10 cellular contexts compared by ENCODE assay signal in genomic region chr18:34352385-34353163, GRCh38.
DNase-seq lines count a peak whose midpoint lies in the region; ATAC-seq and TF ChIP-seq lines count a peak whose summit lies in the region.
"Had no signal": no experiment of that assay in that cellular context is flagged by ENCODE, and none has a peak within 500 bp of the region (broad histone marks: within the 10 kb centered on the region; RNA-seq: fewer than 3 reads in every experiment).

No MANE protein-coding gene starts in this region.

- in situ Hi-C loops in IMR-90 (cut with MboI; ENCODE audit: low sequenced_read_pairs), result no loop called here

- TF ChIP-seq POLR2A in IMR-90 (IDR thresholded peaks at IDR 0.05; ENCODE audit: low read depth, low read length), result no peak

- POLR2A ChIA-PET in IMR-90 (lab: Charles Lee; ENCODE audit: unreplicated experiment), result no interaction called here

- H2AK9ac ChIP-seq in IMR-90 (replicated peaks; ENCODE audit: low read depth, low read length, poor library complexity), result no peak overlapping the region

- no peak overlapping the region for H3K18ac ChIP-seq in IMR-90 (ENCODE audit: low read depth, low read length)

- intact Hi-C loops in IMR-90 (cut with micrococcal nuclease), result loop anchor here (5.0 kb wide), 1 partner anchor 435 kb away; no protein-coding TSS in a partner anchor
- intact Hi-C loops in psoas muscle (cut with DNase I), result loop anchor here in 1 of 2 donors (10.0 kb wide), 1 partner anchor 122 kb away; no protein-coding TSS in a partner anchor

- H2BK20ac ChIP-seq in IMR-90 (ENCODE audit: low read depth, low read length), result no peak overlapping the region

- no peak overlapping the region for H2BK5ac ChIP-seq in IMR-90 (ENCODE audit: low read depth, low read length, poor library complexity, severe bottlenecking)

- DNase-seq in IMR-90 (no peak), NCI-H345 (lab: John Stamatoyannopoulos, UW) (peak; percentile 91), psoas muscle (no peak), activated gamma-delta T cell treated with Interleukin-2 at 50 U/mL for 16 hours (no peak)
- DNase-seq: activated CD8-positive, alpha-beta T cell treated with anti-CD3 and anti-CD28 coated beads, Interleukin-2, amount 10 ng/mL, durations not matched to agents 7 days and 5 days; occipital lobe had no signal

- no peak for TF ChIP-seq RAD21 in IMR-90 (IDR thresholded peaks at IDR 0.05; ENCODE audit: low read length)

- no peak overlapping the region for H3K56ac ChIP-seq in IMR-90 (ENCODE audit: extremely low read depth, insufficient read depth, low read length)

- no peak overlapping the region for H3K4ac ChIP-seq in IMR-90 (ENCODE audit: low read depth, low read length)

- H3K36me3 ChIP-seq in IMR-90 (ENCODE audit: control insufficient read depth, insufficient read depth, low read length) (no peaks in the 10 kb centered on the region), endocrine pancreas (ENCODE audit: control insufficient read depth, insufficient read depth, low read length) (no peaks in the 10 kb centered on the region), psoas muscle (ENCODE audit: insufficient read depth in 1 of 2, low read depth in 1 of 2) (no peaks in the 10 kb centered on the region)
- H3K36me3 ChIP-seq: cardiac muscle cell had no signal

- no peak overlapping the region for H3K23ac ChIP-seq in IMR-90 (ENCODE audit: low read depth, low read length)

- no peak overlapping the region for H2AFZ ChIP-seq in IMR-90 (replicated peaks; ENCODE audit: low read length, poor library complexity)

- no peak overlapping the region for H2AK5ac ChIP-seq in IMR-90 (ENCODE audit: low read depth, low read length)

- no peak overlapping the region for H3K4me2 ChIP-seq in IMR-90 (ENCODE audit: low read depth, low read length)

- no TSS peak for BruUV-seq in IMR-90 (replicated peaks; lab: Mats Ljungman, UMichigan)

- H3K14ac ChIP-seq in IMR-90 (replicated peaks; ENCODE audit: low read depth, low read length), result no peak overlapping the region

- no peaks in the 10 kb centered on the region for H3K79me1 ChIP-seq in IMR-90 (ENCODE audit: low read depth in 1 of 2, low read length in 2 of 2)

- H3K9ac ChIP-seq in IMR-90 (ENCODE audit: low read depth, low read length) (no peak overlapping the region), endocrine pancreas (ENCODE audit: control insufficient read depth, insufficient read depth, low read length) (no peak overlapping the region)

- no peak overlapping the region for H4K5ac ChIP-seq in IMR-90 (ENCODE audit: low read depth, low read length)

- H4K20me1 ChIP-seq in IMR-90 (ENCODE audit: insufficient read depth, low read length), result no peaks in the 10 kb centered on the region

- no peaks in the 10 kb centered on the region for H3K9me3 ChIP-seq in IMR-90 (ENCODE audit: control insufficient read depth, insufficient read depth, low read length)
- no peaks in the 10 kb centered on the region for H3K9me3 ChIP-seq in endocrine pancreas (ENCODE audit: control insufficient read depth, low read length)
- peaks cover 3% of the 10 kb centered on the region for H3K9me3 ChIP-seq in psoas muscle

- CTCF ChIA-PET in IMR-90 (lab: Yijun Ruan, JAX), result interaction anchor here (0.6 kb wide), 2 partner anchors 91 to 306 kb away, joined by 3 read pairs; no protein-coding TSS in a partner anchor

- H3K27me3 ChIP-seq in IMR-90 (ENCODE audit: control insufficient read depth, insufficient read depth, low read length) (no peaks in the 10 kb centered on the region), endocrine pancreas (ENCODE audit: control insufficient read depth, insufficient read depth, low read length) (no peaks in the 10 kb centered on the region), psoas muscle (ENCODE audit: insufficient read depth in 3 of 3, low read length in 2 of 3) (no peaks in the 10 kb centered on the region)
- H3K27me3 ChIP-seq: cardiac muscle cell had no signal

- no peak overlapping the region for H4K8ac ChIP-seq in IMR-90 (ENCODE audit: low read depth in 2 of 2, low read length in 2 of 2)

- TF ChIP-seq CTCF in IMR-90 (conservative IDR thresholded peaks at IDR 0.05; ENCODE audit: low read depth, low read length) (0 out of 2 replicates have a peak, but pooled peaks have one; percentile 8), psoas muscle (IDR thresholded peaks at IDR 0.05) (peak; percentile 31)

- no CpG with 5 or more reads among the region's 1 CpG for WGBS in IMR-90 (ENCODE audit: extremely low coverage in 2 of 2, insufficient read length in 1 of 2), 2 experiments
- 63 to 73% (median 68%) methylated on average over 1 of the region's 1 CpG for WGBS in psoas muscle, 3 donors

- no peak overlapping the region for H3K27ac ChIP-seq in IMR-90 (ENCODE audit: insufficient read depth, low read length)
- no peak overlapping the region for H3K27ac ChIP-seq in psoas muscle
- H3K27ac ChIP-seq: cardiac muscle cell had no signal

- H3K4me3 ChIP-seq in IMR-90 (ENCODE audit: insufficient read depth, low read depth, low read length) (no peak overlapping the region), endocrine pancreas (ENCODE audit: control insufficient read depth, insufficient read depth, low read length) (peak overlapping the region; percentile 26), psoas muscle (no peak overlapping the region)
- H3K4me3 ChIP-seq: cardiac muscle cell had no signal

- H3K4me1 ChIP-seq in IMR-90 (ENCODE audit: control insufficient read depth, insufficient read depth, low read length) (no peaks in the 10 kb centered on the region), endocrine pancreas (ENCODE audit: control insufficient read depth, insufficient read depth, low read length) (peaks cover 12% of the 10 kb centered on the region), psoas muscle (no peaks in the 10 kb centered on the region)

- H2BK15ac ChIP-seq in IMR-90 (ENCODE audit: low read depth, low read length), result no peak overlapping the region

- ATAC-seq in IMR-90 (ENCODE audit: low read depth) (no peak), psoas muscle (no peak), HG03280 (IDR thresholded peaks at IDR 0.05; ENCODE audit: unreplicated experiment) (no peak), HG02981 (IDR thresholded peaks at IDR 0.05; ENCODE audit: unreplicated experiment) (no peak)
- ATAC-seq: activated CD8-positive, alpha-beta T cell treated with anti-CD3 and anti-CD28 coated beads, Interleukin-2, amount 10 ng/mL, durations not matched to agents 7 days and 5 days had no signal

- no peak overlapping the region for H2BK120ac ChIP-seq in IMR-90 (ENCODE audit: low read depth, low read length)

- dilution Hi-C loops in IMR-90 (cut with HindIII; ENCODE audit: low sequenced_read_pairs, unreplicated experiment), result no loop called here

- no peaks in the 10 kb centered on the region for H3K9me1 ChIP-seq in IMR-90 (ENCODE audit: insufficient read depth, low read length)

- H4K91ac ChIP-seq in IMR-90 (ENCODE audit: insufficient read depth, low read depth, low read length), result no peak overlapping the region

TF ChIP-seq in IMR-90, 13 proteins besides CTCF, POLR2A, EP300 and RAD21:
- TF ChIP-seq CHD1 (IDR thresholded peaks at IDR 0.05; ENCODE audit: low read depth, low read length), result no peak
- TF ChIP-seq, protein P1, sequence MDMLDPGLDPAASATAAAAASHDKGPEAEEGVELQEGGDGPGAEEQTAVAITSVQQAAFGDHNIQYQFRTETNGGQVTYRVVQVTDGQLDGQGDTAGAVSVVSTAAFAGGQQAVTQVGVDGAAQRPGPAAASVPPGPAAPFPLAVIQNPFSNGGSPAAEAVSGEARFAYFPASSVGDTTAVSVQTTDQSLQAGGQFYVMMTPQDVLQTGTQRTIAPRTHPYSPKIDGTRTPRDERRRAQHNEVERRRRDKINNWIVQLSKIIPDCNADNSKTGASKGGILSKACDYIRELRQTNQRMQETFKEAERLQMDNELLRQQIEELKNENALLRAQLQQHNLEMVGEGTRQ (IDR thresholded peaks at IDR 0.05; ENCODE audit: low read depth, low read length), result no peak
- TF ChIP-seq NFE2L2 (IDR thresholded peaks at IDR 0.05; ENCODE audit: low read depth, low read length), result no peak
- TF ChIP-seq MAFK (IDR thresholded peaks at IDR 0.05; ENCODE audit: low read depth, low read length), result no peak
- no peak for TF ChIP-seq BHLHE40 (IDR thresholded peaks at IDR 0.05; ENCODE audit: low read depth, low read length)
- TF ChIP-seq SMC3 (IDR thresholded peaks at IDR 0.05; ENCODE audit: low read depth, low read length), result no peak
- TF ChIP-seq FOS (IDR thresholded peaks at IDR 0.05; ENCODE audit: low read depth, low read length), result no peak
- TF ChIP-seq CEBPB (IDR thresholded peaks at IDR 0.05; ENCODE audit: low read depth, low read length), result no peak
- no peak for TF ChIP-seq MAZ (IDR thresholded peaks at IDR 0.05; ENCODE audit: borderline replicate concordance, low read depth, low read length)
- TF ChIP-seq RFX5 (IDR thresholded peaks at IDR 0.05; ENCODE audit: low read depth, low read length), result no peak
- no peak for TF ChIP-seq MXI1 (IDR thresholded peaks at IDR 0.05; ENCODE audit: borderline replicate concordance, low read depth, low read length)
- TF ChIP-seq RCOR1 (IDR thresholded peaks at IDR 0.05; ENCODE audit: insufficient replicate concordance, low read length), result no peak
- TF ChIP-seq, protein P2, sequence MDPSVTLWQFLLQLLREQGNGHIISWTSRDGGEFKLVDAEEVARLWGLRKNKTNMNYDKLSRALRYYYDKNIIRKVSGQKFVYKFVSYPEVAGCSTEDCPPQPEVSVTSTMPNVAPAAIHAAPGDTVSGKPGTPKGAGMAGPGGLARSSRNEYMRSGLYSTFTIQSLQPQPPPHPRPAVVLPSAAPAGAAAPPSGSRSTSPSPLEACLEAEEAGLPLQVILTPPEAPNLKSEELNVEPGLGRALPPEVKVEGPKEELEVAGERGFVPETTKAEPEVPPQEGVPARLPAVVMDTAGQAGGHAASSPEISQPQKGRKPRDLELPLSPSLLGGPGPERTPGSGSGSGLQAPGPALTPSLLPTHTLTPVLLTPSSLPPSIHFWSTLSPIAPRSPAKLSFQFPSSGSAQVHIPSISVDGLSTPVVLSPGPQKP (IDR thresholded peaks at IDR 0.05; ENCODE audit: borderline replicate concordance, low read depth, low read length), result no peak
